Comparison of ENCODE assay signal across 10 cellular contexts in the genomic region with DNA sequence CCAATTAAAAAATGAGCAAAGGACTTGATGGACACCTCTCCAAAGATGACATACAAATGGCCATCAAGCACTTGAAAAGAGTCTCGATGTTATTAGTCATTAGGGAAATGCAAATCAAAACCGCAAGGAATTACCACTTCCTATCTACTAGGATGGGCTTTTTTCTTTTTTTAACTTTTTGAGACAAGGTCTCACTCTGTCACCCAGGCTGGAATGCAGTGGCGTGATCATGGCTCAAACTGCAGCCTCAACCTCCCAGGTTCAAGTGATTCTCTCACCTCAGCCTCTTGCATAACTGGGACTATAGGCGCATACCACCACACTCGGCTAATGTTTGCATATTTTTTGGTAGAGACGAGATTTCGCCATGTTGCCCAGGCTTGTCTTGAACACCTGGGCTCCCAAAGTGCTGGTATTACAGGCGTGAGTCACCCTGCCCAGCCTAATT. TPM values are rescaled to one million over a fixed set of nuclear protein-coding genes. Genes with fewer than 3 reads are reported as not detected.
DNase-seq lines count a peak whose midpoint lies in the region; ATAC-seq and FAIRE-seq lines count a peak whose summit lies in the region.
"Had no signal": no experiment of that assay in that cellular context is flagged by ENCODE, and none has a peak within 500 bp of the region (broad histone marks: within the 10 kb centered on the region; RNA-seq: fewer than 3 reads in every experiment).

No MANE protein-coding gene starts in this region.

- no peaks in the 10 kb centered on the region for H3K36me3 ChIP-seq in BLaER1 treated with 17β-estradiol and CSF1 and Interleukin-3, amounts not matched to agents 10 nM and 100 nM
- H3K36me3 ChIP-seq in small intestine (ENCODE audit: control insufficient read depth in 2 of 2, insufficient read depth in 2 of 2, low read length in 2 of 2), result no peaks in the 10 kb centered on the region

- peak overlapping the region in 1 of 10 experiments; percentile 44; a peak in 2 of 20 replicates for H3K4me3 ChIP-seq in BLaER1 treated with 17β-estradiol and CSF1 and Interleukin-3, amounts not matched to agents 10 nM and 100 nM
- no peak overlapping the region for H3K4me3 ChIP-seq in small intestine (ENCODE audit: low read depth in 1 of 2, low read length in 2 of 2)

- H3K9me3 ChIP-seq in BLaER1 treated with 17β-estradiol and CSF1 and Interleukin-3, amounts not matched to agents 10 nM and 100 nM (replicated peaks in 1 of 11), result no peaks in the 10 kb centered on the region
- no peaks in the 10 kb centered on the region for H3K9me3 ChIP-seq in small intestine (ENCODE audit: control insufficient read depth, low read depth)

- 76 to 85% (median 77%) methylated on average over 8 of the region's 8 CpGs for WGBS in small intestine, 3 donors

- DNase-seq in RCC 7860 (ENCODE audit: low spot score), result peak; percentile 49
- no peak for DNase-seq in 8988T
- no peak for DNase-seq in NCI-H1436 treated with DMSO at 0.1 percent for 48 hours (lab: John Stamatoyannopoulos, UW)
- DNase-seq in activated naive CD4-positive, alpha-beta T cell treated with Interleukin-2 at 50 U/mL for 16 hours, result no peak
- no peak for DNase-seq in small intestine
- DNase-seq: activated CD4-positive, alpha-beta T cell treated with anti-CD3 and anti-CD28 coated beads for 48 hours; OCI-M1 had no signal

- peaks cover 15 to 24% (median 20%) of the 10 kb centered on the region in 10 experiments for H3K4me1 ChIP-seq in BLaER1 treated with 17β-estradiol and CSF1 and Interleukin-3, amounts not matched to agents 10 nM and 100 nM
- no peaks in the 10 kb centered on the region for H3K4me1 ChIP-seq in small intestine (ENCODE audit: control insufficient read depth in 2 of 2, insufficient read depth in 1 of 2, low read depth in 1 of 2, low read length in 1 of 2)

- peak overlapping the region; percentile 65 to 90 (median 75) for H3K4me2 ChIP-seq in BLaER1 treated with 17β-estradiol and CSF1 and Interleukin-3, amounts not matched to agents 10 nM and 100 nM

- peak overlapping the region in 2 of 11 experiments; percentile 1 to 7; a peak in 1 of 22 replicates for H3K9ac ChIP-seq in BLaER1 treated with 17β-estradiol and CSF1 and Interleukin-3, amounts not matched to agents 10 nM and 100 nM

- FAIRE-seq in RCC 7860 (lab: Jason Lieb, UNC) (no peak), small intestine (lab: Jason Lieb, UNC) (no peak)

- no peak overlapping the region for H3K27ac ChIP-seq in BLaER1 treated with 17β-estradiol and CSF1 and Interleukin-3, amounts not matched to agents 10 nM and 100 nM
- no peak overlapping the region for H3K27ac ChIP-seq in small intestine (ENCODE audit: low read depth in 1 of 2, low read length in 1 of 2)

- ATAC-seq in GM19351 (IDR thresholded peaks at IDR 0.05; ENCODE audit: unreplicated experiment), result peak; percentile 85
- ATAC-seq in HG03103 (IDR thresholded peaks at IDR 0.05; ENCODE audit: low read depth, unreplicated experiment), result peak; percentile 65

- H3K27me3 ChIP-seq in BLaER1 treated with 17β-estradiol and CSF1 and Interleukin-3, amounts not matched to agents 10 nM and 100 nM, result peaks cover 0 to 12% (median 0%) of the 10 kb centered on the region in 11 experiments; a peak in 2 of 22 replicates
- no peaks in the 10 kb centered on the region for H3K27me3 ChIP-seq in small intestine (ENCODE audit: control insufficient read depth in 2 of 2, insufficient read depth in 2 of 2, low read length in 2 of 2)

- peaks cover 0 to 9% (median 0%) of the 10 kb centered on the region in 11 experiments; a peak in 1 of 22 replicates for H4K20me1 ChIP-seq in BLaER1 treated with 17β-estradiol and CSF1 and Interleukin-3, amounts not matched to agents 10 nM and 100 nM

RNA-seq across cellular contexts. Expression of gene NKX1-2, which starts 13.6 kb away (rescaled TPM):
- polyA plus RNA-seq in small intestine, result under 1 TPM in 1 of 3 donors, not detected in 2; 0.06 TPM

RNA-seq across cellular contexts. Expression of gene OAT, which starts 17.5 kb away (rescaled TPM):
- 1,000 to 10,000 TPM in 1 of 3 donors, 100 to 1,000 TPM in 2; 247 to 1,393 (median 653) TPM for polyA plus RNA-seq in small intestine

RNA-seq across cellular contexts. Expression of gene LHPP, which starts 25.4 kb away (rescaled TPM):
- 10 to 100 TPM; 17.2 to 36.5 (median 33.5) TPM for polyA plus RNA-seq in small intestine
